In genomic region chr1:13829152-13829769, GRCh38 we compare ENCODE assay signal across 16 cellular contexts.
DNase-seq lines count a peak whose midpoint lies in the region; ATAC-seq, FAIRE-seq and TF ChIP-seq lines count a peak whose summit lies in the region.
"Had no signal": no experiment of that assay in that cellular context is flagged by ENCODE, and none has a peak within 500 bp of the region (broad histone marks: within the 10 kb centered on the region; RNA-seq: fewer than 3 reads in every experiment).

No MANE protein-coding gene starts in this region.

- no peak for TF ChIP-seq EP300 in GM12878 (IDR thresholded peaks at IDR 0.05; ENCODE audit: borderline replicate concordance in 1 of 2, control insufficient read depth in 1 of 2, low read depth in 2 of 2, low read length in 2 of 2)

- H3K9ac ChIP-seq in GM12878 (ENCODE audit: control insufficient read depth, insufficient read depth, low read length), result no peak overlapping the region
- H3K9ac ChIP-seq: BLaER1 had no signal

- peak overlapping the region; percentile 45 for H2AFZ ChIP-seq in GM12878 (ENCODE audit: control insufficient read depth, low read depth, low read length)

- in situ Hi-C loops in GM12878 (cut with MboI), result loop anchor here (5.0 kb wide), 1 partner anchor 128 kb away; no protein-coding TSS in a partner anchor

- DNase-seq in CD4-positive, alpha-beta T cell, result no peak
- DNase-seq in HT-29 (ENCODE audit: low spot score) (peak; percentile 10), GM12878 (ENCODE audit: low read depth, low spot score) (no peak), neural crest cell (ENCODE audit: low read depth, low spot score) (no peak), SK-N-DZ (ENCODE audit: low spot score) (no peak)
- DNase-seq: activated CD8-positive, alpha-beta memory T cell treated with anti-CD3 and anti-CD28 coated beads for 24 hours; hypothalamus; KBM-7; NCI-H2107 had no signal

- SMC1A ChIA-PET in GM12878 (lab: Charles Lee; ENCODE audit: uncharacterized antibody, unreplicated experiment), result interaction anchor here (1.5 kb wide), 1 partner anchor 131 kb away, joined by 6 read pairs; no protein-coding TSS in a partner anchor

- RAD21 ChIA-PET in GM12878 (lab: Charles Lee; ENCODE audit: unreplicated experiment), result no interaction called here

- H3K27ac Mint-ChIP-seq in CD4-positive, alpha-beta T cell, result no peak overlapping the region
- no peak overlapping the region for H3K27ac Mint-ChIP-seq in neural crest cell (ENCODE audit: unreplicated experiment)

- H3K4me1 Mint-ChIP-seq in CD4-positive, alpha-beta T cell (ENCODE audit: low read depth), result no peaks in the 10 kb centered on the region
- H3K4me1 Mint-ChIP-seq in neural crest cell, result no peaks in the 10 kb centered on the region

- CTCF ChIA-PET in CD4-positive, alpha-beta T cell (lab: Charles Lee), result interaction anchor here (1.0 kb wide), 1 partner anchor 20 kb away, joined by 3 read pairs; no protein-coding TSS in a partner anchor
- CTCF ChIA-PET in GM12878 (lab: Yijun Ruan, JAX), result interaction anchor here (0.6 to 2.9 kb wide), 12 partner anchors 12 to 383 kb away, joined by 3 to 11 read pairs (median 4); no protein-coding TSS in a partner anchor

- no peaks in the 10 kb centered on the region for H3K36me3 ChIP-seq in GM12878 (ENCODE audit: control insufficient read depth in 2 of 2, insufficient read depth in 2 of 2, low read length in 1 of 2)
- H3K36me3 ChIP-seq: BLaER1, pancreas had no signal

- TF ChIP-seq CTCF in CD4-positive, alpha-beta T cell (IDR thresholded peaks at IDR 0.05), result peak; percentile 9
- TF ChIP-seq CTCF in GM12878 (IDR thresholded peaks at IDR 0.05 in 2 of 3, conservative IDR thresholded peaks at IDR 0.05 in 1 of 3; ENCODE audit: control insufficient read depth in 2 of 3, extremely low read depth in 1 of 3, insufficient read depth in 1 of 3, low read depth in 3 of 3, low read length in 3 of 3) (no peak), neural crest cell (conservative IDR thresholded peaks at IDR 0.05) (peak; percentile 2)

- ATAC-seq in CD4-positive, alpha-beta T cell (ENCODE audit: poor library complexity), result no peak
- peak; percentile 23; the same call in 1 of the 3 replicates for ATAC-seq in GM12878
- ATAC-seq in HG02884 (IDR thresholded peaks at IDR 0.05; ENCODE audit: unreplicated experiment), result no peak
- no peak for ATAC-seq in HG03135 (IDR thresholded peaks at IDR 0.05; ENCODE audit: unreplicated experiment)
- ATAC-seq in HG03139 (IDR thresholded peaks at IDR 0.05; ENCODE audit: unreplicated experiment), result no peak

- intact Hi-C loops in CD4-positive, alpha-beta T cell (cut with DNase I, micrococcal nuclease), result no loop called here
- intact Hi-C loops in GM12878 (cut with micrococcal nuclease; ENCODE audit: unreplicated experiment), result loop anchor here (1.0 kb wide), 1 partner anchor 131 kb away; no protein-coding TSS in a partner anchor

- H3K27ac ChIP-seq in CD4-positive, alpha-beta T cell (ENCODE audit: low read depth, low read length), result no peak overlapping the region
- no peak overlapping the region for H3K27ac ChIP-seq in GM12878 (ENCODE audit: control insufficient read depth, insufficient read depth)
- H3K27ac ChIP-seq: BLaER1, epithelial cell of prostate, pancreas had no signal

- H3K9me3 ChIP-seq in CD4-positive, alpha-beta T cell (ENCODE audit: control insufficient read depth, low read length), result no peaks in the 10 kb centered on the region
- no peaks in the 10 kb centered on the region for H3K9me3 ChIP-seq in GM12878 (replicated peaks; ENCODE audit: control insufficient read depth, insufficient read depth, low read length)
- H3K9me3 ChIP-seq: BLaER1, pancreas had no signal

- WGBS in GM12878 (ENCODE audit: insufficient coverage, insufficient replicate concordance, low lambda C conversion rate, missing lambda C conversion rate), result 43% methylated on average over 10 of the region's 10 CpGs

- TF ChIP-seq RAD21 in GM12878 (IDR thresholded peaks at IDR 0.05; ENCODE audit: insufficient read depth, low read depth, low read length), result no peak

- no peak overlapping the region for H3K4me3 ChIP-seq in GM12878
- H3K4me3 ChIP-seq: BLaER1, pancreas had no signal

- H4K20me1 ChIP-seq in GM12878 (ENCODE audit: control insufficient read depth, insufficient read depth), result no peaks in the 10 kb centered on the region
- H4K20me1 ChIP-seq: BLaER1 had no signal

- POLR2A ChIA-PET in CD4-positive, alpha-beta T cell (lab: Charles Lee), result interaction anchor here (0.6 kb wide), 1 partner anchor 1843 kb away, joined by 5 read pairs; no protein-coding TSS in a partner anchor
- POLR2A ChIA-PET in GM12878 (lab: Charles Lee), result no interaction called here

- H3K4me1 ChIP-seq in GM12878 (ENCODE audit: control insufficient read depth, insufficient read depth, low read length), result no peaks in the 10 kb centered on the region
- H3K4me1 ChIP-seq: pancreas had no signal

- peaks cover 9% of the 10 kb centered on the region for H3K27me3 Mint-ChIP-seq in CD4-positive, alpha-beta T cell
- H3K27me3 Mint-ChIP-seq in neural crest cell (ENCODE audit: low read depth), result peaks cover 8% of the 10 kb centered on the region
- H3K27me3 Mint-ChIP-seq: central memory CD8-positive, alpha-beta T cell had no signal

- H3K79me2 ChIP-seq in GM12878 (ENCODE audit: control insufficient read depth, insufficient read depth, low read length), result no peaks in the 10 kb centered on the region

- no peak for TF ChIP-seq POLR2A in GM12878 (IDR thresholded peaks at IDR 0.05; ENCODE audit: low read depth, low read length)

- H3K4me3 Mint-ChIP-seq in CD4-positive, alpha-beta T cell, result no peak overlapping the region
- no peak overlapping the region for H3K4me3 Mint-ChIP-seq in neural crest cell
- H3K4me3 Mint-ChIP-seq: central memory CD8-positive, alpha-beta T cell had no signal

- H3K4me2 ChIP-seq in GM12878 (ENCODE audit: control insufficient read depth, insufficient read depth), result no peak overlapping the region
- H3K4me2 ChIP-seq: BLaER1 had no signal

- BruUV-seq in GM12878 (replicated peaks; lab: Mats Ljungman, UMichigan), result no TSS peak

- no peak for FAIRE-seq in GM12878 (lab: Jason Lieb, UNC)
- FAIRE-seq: pancreas had no signal

- H3K9me3 Mint-ChIP-seq in CD4-positive, alpha-beta T cell, result no peaks in the 10 kb centered on the region
- no peaks in the 10 kb centered on the region for H3K9me3 Mint-ChIP-seq in neural crest cell
- H3K9me3 Mint-ChIP-seq: central memory CD8-positive, alpha-beta T cell had no signal

- H3K36me3 Mint-ChIP-seq in CD4-positive, alpha-beta T cell (ENCODE audit: low read depth), result no peaks in the 10 kb centered on the region
- peaks cover 12% of the 10 kb centered on the region for H3K36me3 Mint-ChIP-seq in neural crest cell (ENCODE audit: low read depth)

- no peaks in the 10 kb centered on the region for H3K27me3 ChIP-seq in CD4-positive, alpha-beta T cell (ENCODE audit: control insufficient read depth, insufficient read depth, low read length)
- no peaks in the 10 kb centered on the region; a peak in 1 of 4 replicates for H3K27me3 ChIP-seq in GM12878 (replicated peaks in 1 of 2; ENCODE audit: control insufficient read depth in 2 of 2, insufficient read depth in 2 of 2, low read length in 1 of 2)
- H3K27me3 ChIP-seq: BLaER1, pancreas had no signal

TF ChIP-seq in GM12878, 131 proteins besides CTCF, POLR2A, EP300 and RAD21:
- TF ChIP-seq CREB1 (IDR thresholded peaks at IDR 0.05; ENCODE audit: low read depth), result no peak
- TF ChIP-seq IRF5 (IDR thresholded peaks at IDR 0.05; ENCODE audit: borderline replicate concordance), result no peak
- no peak for TF ChIP-seq HDAC2 (IDR thresholded peaks at IDR 0.05)
- TF ChIP-seq ESRRA (IDR thresholded peaks at IDR 0.05; ENCODE audit: low read length), result no peak

Comparison
In these comparisons a context has a peak if more than half of its experiments do, and no peak if none do; other contexts are left out.
1. CTCF ChIP-seq: peak in CD4-positive, alpha-beta T cell (single experiment) and neural crest cell (single experiment); none in GM12878 (0 of 3).